ENCODE assay signal across 23 cellular contexts in the genomic region with DNA sequence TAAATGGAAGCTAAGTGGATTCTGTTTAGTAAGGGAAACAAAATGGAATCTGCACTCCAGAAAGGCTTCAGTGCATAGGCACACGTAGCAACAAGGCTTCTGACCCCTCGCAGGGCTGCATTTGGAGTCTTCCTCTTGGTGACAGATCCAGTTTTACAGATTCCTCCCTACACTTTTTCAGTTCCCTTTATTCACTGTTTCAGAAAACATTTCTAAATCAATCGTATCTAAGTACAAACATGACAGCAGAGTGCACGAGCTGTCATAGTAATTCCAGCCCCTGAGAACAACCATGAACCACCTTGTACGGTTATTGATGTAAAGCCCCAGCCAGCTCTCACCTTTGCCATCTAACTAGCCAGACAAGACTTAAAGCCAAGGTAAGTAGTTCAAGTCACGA.
DNase-seq lines count a peak whose midpoint lies in the region; TF ChIP-seq lines count a peak whose summit lies in the region.
"Had no signal": no experiment of that assay in that cellular context is flagged by ENCODE, and none has a peak within 500 bp of the region (broad histone marks: within the 10 kb centered on the region; RNA-seq: fewer than 3 reads in every experiment).

No MANE protein-coding gene starts in this region.

- no peaks in the 10 kb centered on the region for H3K9me3 Mint-ChIP-seq in neural crest cell

- 95% methylated on average over 5 of the region's 6 CpGs for WGBS in mammary epithelial cell (ENCODE audit: low coverage, missing lambda C conversion rate)

- H3K4me3 ChIP-seq in mammary epithelial cell (replicated peaks in 1 of 3; ENCODE audit: insufficient read depth in 1 of 3, low read depth in 2 of 3, low read length in 3 of 3) (no peak overlapping the region), breast epithelium (no peak overlapping the region), A673 (ENCODE audit: low read depth, low read length, poor library complexity, severe bottlenecking) (no peak overlapping the region)
- H3K4me3 ChIP-seq: SK-N-MC had no signal

- H3K4me3 Mint-ChIP-seq in neural crest cell: no peak overlapping the region
- H3K4me3 Mint-ChIP-seq: CD14-positive monocyte had no signal

- dilution Hi-C loops in mammary epithelial cell (cut with HindIII; ENCODE audit: low sequenced_read_pairs): no loop called here

- intact Hi-C loops in mammary epithelial cell (cut with micrococcal nuclease) (loop anchor here (10.0 kb wide), 1 partner anchor 490 kb away; a partner anchor contains a TSS), breast epithelium (cut with DNase I; ENCODE audit: low total_unique reads) (no loop called here), A673 (cut with micrococcal nuclease; ENCODE audit: unreplicated experiment) (no loop called here)

- POLR2A ChIA-PET in A673 (lab: Charles Lee; ENCODE audit: low non-redundant PET): no interaction called here

- H3K4me1 Mint-ChIP-seq in neural crest cell: peaks cover 10% of the 10 kb centered on the region
- H3K4me1 Mint-ChIP-seq: CD14-positive monocyte had no signal

- TF ChIP-seq CTCF in mammary epithelial cell (conservative IDR thresholded peaks at IDR 0.05 in 1 of 2, IDR thresholded peaks at IDR 0.05 in 1 of 2; ENCODE audit: extremely low read depth in 1 of 2, insufficient read depth in 1 of 2, low read depth in 1 of 2, low read length in 2 of 2) (no peak), breast epithelium (IDR thresholded peaks at IDR 0.05) (no peak), neural crest cell (conservative IDR thresholded peaks at IDR 0.05) (no peak), A673 (conservative IDR thresholded peaks at IDR 0.05; ENCODE audit: low read depth, low read length) (no peak)

- TF ChIP-seq POLR2A in breast epithelium (IDR thresholded peaks at IDR 0.05): no peak

- peaks cover 41% of the 10 kb centered on the region for H3K4me1 ChIP-seq in mammary epithelial cell (ENCODE audit: insufficient read depth, low read length)
- no peaks in the 10 kb centered on the region for H3K4me1 ChIP-seq in breast epithelium
- H3K4me1 ChIP-seq in A673 (ENCODE audit: insufficient read depth, low read length, poor library complexity, severe bottlenecking): no peaks in the 10 kb centered on the region

- CTCF ChIA-PET in mammary epithelial cell (lab: Charles Lee; ENCODE audit: low non-redundant PET) (interaction anchor here (0.6 kb wide), 1 partner anchor 24 kb away, joined by 5 read pairs; no protein-coding TSS in a partner anchor), A673 (lab: Charles Lee) (no interaction called here)

- H3K36me3 Mint-ChIP-seq in neural crest cell (ENCODE audit: low read depth): peaks cover 10% of the 10 kb centered on the region
- H3K36me3 Mint-ChIP-seq: CD14-positive monocyte had no signal

- H3K27ac Mint-ChIP-seq in neural crest cell (ENCODE audit: unreplicated experiment): peak overlapping the region; percentile 29

- no peaks in the 10 kb centered on the region for H4K20me1 ChIP-seq in mammary epithelial cell (ENCODE audit: insufficient read depth, low read length)

- H3K9ac ChIP-seq in mammary epithelial cell (ENCODE audit: insufficient read depth, low read length): no peak overlapping the region

- H3K4me2 ChIP-seq in mammary epithelial cell (ENCODE audit: insufficient read depth, low read depth, low read length): peak overlapping the region; percentile 50

- H3K27ac ChIP-seq in mammary epithelial cell (ENCODE audit: insufficient read depth, low read depth, low read length) (peak overlapping the region; percentile 69), breast epithelium (no peak overlapping the region), epithelial cell of prostate (peak overlapping the region; percentile 72), A673 (ENCODE audit: low read depth, low read length, poor library complexity, severe bottlenecking) (no peak overlapping the region)
- H3K27ac ChIP-seq: RWPE1, SK-N-MC had no signal

- H3K79me2 ChIP-seq in mammary epithelial cell (ENCODE audit: insufficient read depth, low read length): no peaks in the 10 kb centered on the region

- H3K27me3 Mint-ChIP-seq in neural crest cell (ENCODE audit: low read depth): no peaks in the 10 kb centered on the region

- peak overlapping the region; percentile 75 for H2AFZ ChIP-seq in mammary epithelial cell (ENCODE audit: low read depth, low read length)

- in situ Hi-C loops in mammary epithelial cell (cut with MboI; ENCODE audit: low sequenced_read_pairs in 2 of 2): no loop called here

- DNase-seq in mammary epithelial cell (no peak), breast epithelium (ENCODE audit: low spot score in 2 of 2) (no peak), epithelial cell of prostate (ENCODE audit: low read depth, low spot score) (no peak), neural crest cell (ENCODE audit: low read depth, low spot score) (no peak), occipital lobe (lab: John Stamatoyannopoulos, UW) (no peak), A673 (ENCODE audit: low spot score) (no peak), HCEC 1CT (no peak)
- DNase-seq: 8988T, AML-193, GDM1, H7, KBM-7, MM.1S, NCI-H1048, NCI-H1417 treated with DMSO at 0.1 percent for 48 hours, NCI-H187, NCI-H446 treated with DMSO at 0.1 percent for 48 hours, NCI-H69, SHP77 treated with DMSO at 0.1 percent for 48 hours, SW 1271 had no signal

- H3K9me3 ChIP-seq in mammary epithelial cell (replicated peaks; ENCODE audit: insufficient read depth, low read length) (no peaks in the 10 kb centered on the region), breast epithelium (no peaks in the 10 kb centered on the region), A673 (ENCODE audit: low read depth, low read length, poor library complexity, severe bottlenecking) (peaks cover 9% of the 10 kb centered on the region)

- no peaks in the 10 kb centered on the region for H3K27me3 ChIP-seq in mammary epithelial cell (ENCODE audit: insufficient read depth, low read length)
- no peaks in the 10 kb centered on the region for H3K27me3 ChIP-seq in breast epithelium
- H3K27me3 ChIP-seq in A673 (replicated peaks; ENCODE audit: insufficient read depth, low read depth, low read length, poor library complexity): no peaks in the 10 kb centered on the region

- H3K36me3 ChIP-seq in mammary epithelial cell (ENCODE audit: insufficient read depth, low read length) (no peaks in the 10 kb centered on the region), breast epithelium (no peaks in the 10 kb centered on the region), A673 (ENCODE audit: insufficient read depth, low read length, poor library complexity, severe bottlenecking) (no peaks in the 10 kb centered on the region)

- no TSS peak for BruUV-seq in mammary epithelial cell (replicated peaks; lab: Mats Ljungman, UMichigan)
- BruUV-seq in A673 (replicated peaks; lab: Mats Ljungman, UMichigan): no TSS peak

Comparison
In these comparisons a context has a peak if more than half of its experiments do, and no peak if none do; other contexts are left out.
1. H3K27ac ChIP-seq: peak in mammary epithelial cell (single experiment) and epithelial cell of prostate (single experiment); none in breast epithelium (0 of 2) and A673 (single experiment).